ENCODE assay signal across 8 cellular contexts in genomic region chr5:154940375-154940771, GRCh38. TPM values are rescaled to one million over a fixed set of nuclear protein-coding genes. Genes with fewer than 3 reads are reported as not detected.
A peak's percentile ranks its signal among the peaks of the same experiment; 100 is the strongest.
DNase-seq lines count a peak whose midpoint lies in the region; ATAC-seq, FAIRE-seq and TF ChIP-seq lines count a peak whose summit lies in the region.

No MANE protein-coding gene starts in this region.

- CTCF ChIA-PET in MCF 10A (lab: Yijun Ruan, JAX), result interaction anchor here (0.6 to 0.7 kb wide), 3 partner anchors 17 to 420 kb away, joined by 3 read pairs; no protein-coding TSS in a partner anchor

- TF ChIP-seq CTCF in right atrium auricular region (IDR thresholded peaks at IDR 0.05) (no peak), MCF 10A (IDR thresholded peaks at IDR 0.05; ENCODE audit: unreplicated experiment) (no peak)

- peaks cover 23% of the 10 kb centered on the region for H3K4me1 Mint-ChIP-seq in MCF 10A (ENCODE audit: insufficient read depth, unreplicated experiment)

- POLR2A ChIA-PET in MCF 10A (lab: Yijun Ruan, JAX), result interaction anchor here (0.6 to 2.2 kb wide), 3 partner anchors 10 to 965 kb away, joined by 3 to 11 read pairs (median 5); no protein-coding TSS in a partner anchor

- peaks cover 0 to 47% of the 10 kb centered on the region in 2 donors for H3K4me1 ChIP-seq in right atrium auricular region
- peaks cover 45% of the 10 kb centered on the region for H3K4me1 ChIP-seq in mononuclear cell (ENCODE audit: insufficient read depth, low read length)

- H3K27ac ChIP-seq in right atrium auricular region, result peak overlapping the region; percentile 79 to 80

- peaks cover 4% of the 10 kb centered on the region for H3K36me3 Mint-ChIP-seq in MCF 10A (ENCODE audit: insufficient read depth, unreplicated experiment)

- TF ChIP-seq POLR2A in GM12892 (IDR thresholded peaks at IDR 0.05; ENCODE audit: low read depth, low read length), result no peak

- no peaks in the 10 kb centered on the region for H3K9me3 Mint-ChIP-seq in MCF 10A (ENCODE audit: unreplicated experiment)

- no peak for DNase-seq in right atrium auricular region (ENCODE audit: low spot score)
- no peak for DNase-seq in Right ventricle myocardium superior
- DNase-seq in MCF 10A (ENCODE audit: unreplicated experiment), result no peak
- DNase-seq in DMS153 (lab: John Stamatoyannopoulos, UW), result no peak
- no peak for DNase-seq in stimulated activated CD4-positive, alpha-beta T cell treated with anti-CD3 and anti-CD28 coated beads, Interleukin-2, amount 100 ng/mL, for 48 hours
- DNase-seq in GM12892 (ENCODE audit: insufficient read length), result no peak

- H3K4me3 Mint-ChIP-seq in MCF 10A (ENCODE audit: unreplicated experiment), result peak overlapping the region; percentile 96

- TSS peak; percentile 59 for BruUV-seq in MCF 10A (replicated peaks; lab: Mats Ljungman, UMichigan)

- peak overlapping the region; percentile 97 for H3K27ac Mint-ChIP-seq in MCF 10A (ENCODE audit: low read depth, unreplicated experiment)

- intact Hi-C loops in Right ventricle myocardium superior (cut with DNase I), result no loop called here
- intact Hi-C loops in MCF 10A (cut with micrococcal nuclease), result no loop called here

- H3K27me3 ChIP-seq in right atrium auricular region (no peaks in the 10 kb centered on the region), mononuclear cell (ENCODE audit: insufficient read depth, low read length) (no peaks in the 10 kb centered on the region)

- ATAC-seq in Right ventricle myocardium superior (ENCODE audit: poor library complexity) (no peak), GM19452 (IDR thresholded peaks at IDR 0.05; ENCODE audit: unreplicated experiment) (no peak)

- H3K27me3 Mint-ChIP-seq in MCF 10A (ENCODE audit: insufficient read depth, unreplicated experiment), result no peaks in the 10 kb centered on the region

- FAIRE-seq in GM12892 (lab: Jason Lieb, UNC), result no peak

- peak overlapping the region; percentile 69 to 71 for H3K4me3 ChIP-seq in right atrium auricular region
- peak overlapping the region; percentile 79 for H3K4me3 ChIP-seq in mononuclear cell (ENCODE audit: low read length)

- no peaks in the 10 kb centered on the region for H3K9me3 ChIP-seq in right atrium auricular region
- no peaks in the 10 kb centered on the region for H3K9me3 ChIP-seq in mononuclear cell (ENCODE audit: low read depth, low read length)

- no peaks in the 10 kb centered on the region for H3K36me3 ChIP-seq in right atrium auricular region

RNA-seq across cellular contexts. Expression of gene MRPL22, which starts 0.5 kb away (rescaled TPM):
- total RNA-seq in right atrium auricular region (10 to 100 TPM; 25.4 to 30.1 TPM), Right ventricle myocardium superior (75.6 TPM), MCF 10A (2022) (123 and 127 TPM in 2 replicates), mononuclear cell (11.6 TPM)
- polyA plus RNA-seq in GM12892 (2012; ENCODE audit: missing spikeins), result 63.8 TPM

RNA-seq across cellular contexts. Expression of gene GEMIN5, which starts 2.4 kb away (rescaled TPM):
- 10 to 100 TPM; 11.3 to 11.5 TPM for total RNA-seq in right atrium auricular region
- 13.7 TPM for total RNA-seq in Right ventricle myocardium superior
- total RNA-seq in MCF 10A (2022), result 25.1 and 34.5 TPM in 2 replicates
- 3.7 TPM for total RNA-seq in mononuclear cell
- polyA plus RNA-seq in GM12892 (2012; ENCODE audit: missing spikeins), result 12.3 TPM
